9 cellular contexts compared by ENCODE assay signal in the genomic region with DNA sequence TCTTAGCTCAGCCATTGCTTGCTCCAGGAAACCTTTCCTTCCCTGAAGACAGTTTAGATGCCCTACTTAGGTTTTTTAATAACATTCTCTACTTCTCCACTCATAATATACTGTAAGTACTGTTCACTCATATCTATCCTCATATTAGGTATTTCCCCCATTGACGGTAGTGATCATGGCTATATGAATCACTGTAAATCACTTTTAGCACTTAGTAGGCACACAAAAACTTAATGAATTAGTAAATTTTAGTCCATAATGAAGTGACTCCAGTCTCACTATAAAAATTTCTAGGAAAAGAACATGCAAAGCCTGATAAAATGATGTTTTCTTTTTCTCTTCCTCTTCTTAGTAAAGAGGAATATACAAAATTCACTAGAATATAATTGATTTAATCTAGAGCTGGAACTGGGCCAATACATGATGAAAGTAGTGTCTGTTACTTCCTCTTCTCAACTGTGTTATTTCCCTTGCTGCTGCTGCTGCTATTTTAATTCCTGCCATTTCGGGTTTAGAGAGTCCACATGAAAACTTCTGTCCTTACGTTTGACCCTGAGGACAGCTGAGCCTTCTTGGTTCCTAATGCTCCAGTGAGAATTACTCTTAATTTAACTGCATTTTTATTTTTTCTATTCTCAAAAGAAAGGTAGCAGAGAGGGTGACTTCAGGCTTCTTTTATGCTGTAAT.
A peak's percentile ranks its signal among the peaks of the same experiment; 100 is the strongest.
DNase-seq lines count a peak whose midpoint lies in the region; ATAC-seq and TF ChIP-seq lines count a peak whose summit lies in the region.
"Had no signal": no experiment of that assay in that cellular context is flagged by ENCODE, and none has a peak within 500 bp of the region (broad histone marks: within the 10 kb centered on the region; RNA-seq: fewer than 3 reads in every experiment).

No MANE protein-coding gene starts in this region.

- WGBS in smooth muscle cell (ENCODE audit: low lambda C conversion rate), result 84% methylated on average over 3 of the region's 3 CpGs

- peaks cover 24% of the 10 kb centered on the region for H3K4me1 Mint-ChIP-seq in dendritic cell treated with granulocyte-macrophage colony-stimulating factor and Interleukin-4, amounts not matched to agents 40 ng/mL and 50 ng/mL, for 4 days (ENCODE audit: low read depth)
- H3K4me1 Mint-ChIP-seq: neural crest cell had no signal

- H3K4me3 Mint-ChIP-seq in dendritic cell treated with granulocyte-macrophage colony-stimulating factor and Interleukin-4, amounts not matched to agents 40 ng/mL and 50 ng/mL, for 4 days, result peak overlapping the region; percentile 39
- H3K4me3 Mint-ChIP-seq: neural crest cell had no signal

- H3K9ac ChIP-seq in BLaER1 treated with 17β-estradiol and CSF1 and Interleukin-3, amounts not matched to agents 10 nM and 100 nM, result peak overlapping the region in 9 of 11 experiments; percentile 42 to 61 (median 49); a peak in 14 of 22 replicates
- peak overlapping the region; percentile 37 for H3K9ac ChIP-seq in Loucy (ENCODE audit: low read depth, low read length, poor library complexity, severe bottlenecking)
- H3K9ac ChIP-seq in smooth muscle cell (ENCODE audit: low read depth), result no peak overlapping the region

- H3K27me3 Mint-ChIP-seq in dendritic cell treated with granulocyte-macrophage colony-stimulating factor and Interleukin-4, amounts not matched to agents 40 ng/mL and 50 ng/mL, for 4 days, result no peaks in the 10 kb centered on the region

- H3K27ac Mint-ChIP-seq in dendritic cell treated with granulocyte-macrophage colony-stimulating factor and Interleukin-4, amounts not matched to agents 40 ng/mL and 50 ng/mL, for 4 days, result peak overlapping the region; percentile 89

- H3K36me3 Mint-ChIP-seq in dendritic cell treated with granulocyte-macrophage colony-stimulating factor and Interleukin-4, amounts not matched to agents 40 ng/mL and 50 ng/mL, for 4 days (ENCODE audit: low read depth), result peaks cover 46% of the 10 kb centered on the region

- H3K27me3 ChIP-seq in BLaER1 treated with 17β-estradiol and CSF1 and Interleukin-3, amounts not matched to agents 10 nM and 100 nM, result no peaks in the 10 kb centered on the region
- H3K27me3 ChIP-seq in Loucy (ENCODE audit: insufficient read depth, low read length, poor library complexity, severe bottlenecking), result no peaks in the 10 kb centered on the region
- H3K27me3 ChIP-seq in brain microvascular endothelial cell (replicated peaks), result no peaks in the 10 kb centered on the region
- H3K27me3 ChIP-seq in smooth muscle cell (ENCODE audit: low read depth), result no peaks in the 10 kb centered on the region

- TF ChIP-seq CTCF in Loucy (conservative IDR thresholded peaks at IDR 0.05; ENCODE audit: low read length), result no peak
- no peak for TF ChIP-seq CTCF in brain microvascular endothelial cell (IDR thresholded peaks at IDR 0.05; ENCODE audit: low read depth, low read length, missing control alignments)
- TF ChIP-seq CTCF in smooth muscle cell (IDR thresholded peaks at IDR 0.05; ENCODE audit: borderline replicate concordance, insufficient read depth, poor library complexity, severe bottlenecking), result no peak

- no peaks in the 10 kb centered on the region; a peak in 2 of 22 replicates for H3K9me3 ChIP-seq in BLaER1 treated with 17β-estradiol and CSF1 and Interleukin-3, amounts not matched to agents 10 nM and 100 nM (replicated peaks in 1 of 11)
- H3K9me3 ChIP-seq in Loucy (ENCODE audit: insufficient read depth, low read depth, low read length) (no peaks in the 10 kb centered on the region), smooth muscle cell (replicated peaks; ENCODE audit: low read depth) (no peaks in the 10 kb centered on the region)

- peaks cover 21 to 27% (median 25%) of the 10 kb centered on the region in 10 experiments for H3K4me1 ChIP-seq in BLaER1 treated with 17β-estradiol and CSF1 and Interleukin-3, amounts not matched to agents 10 nM and 100 nM
- H3K4me1 ChIP-seq in Loucy (ENCODE audit: insufficient read depth, low read length, poor library complexity, severe bottlenecking) (peaks cover 19% of the 10 kb centered on the region), smooth muscle cell (ENCODE audit: low read depth) (no peaks in the 10 kb centered on the region)

- H3K27ac ChIP-seq in BLaER1 treated with 17β-estradiol and CSF1 and Interleukin-3, amounts not matched to agents 10 nM and 100 nM, result peak overlapping the region in 10 of 11 experiments; percentile 42 to 75 (median 68); a peak in 20 of 22 replicates
- no peak overlapping the region for H3K27ac ChIP-seq in brain microvascular endothelial cell
- H3K27ac ChIP-seq in smooth muscle cell (ENCODE audit: low read depth), result no peak overlapping the region

- intact Hi-C loops in dendritic cell treated with granulocyte-macrophage colony-stimulating factor and Interleukin-4, amounts not matched to agents 40 ng/mL and 50 ng/mL, for 4 days (cut with micrococcal nuclease), result loop anchor here (10.0 kb wide), 1 partner anchor 245 kb away; no protein-coding TSS in a partner anchor

- peaks cover 45 to 80% (median 67%) of the 10 kb centered on the region in 11 experiments for H3K36me3 ChIP-seq in BLaER1 treated with 17β-estradiol and CSF1 and Interleukin-3, amounts not matched to agents 10 nM and 100 nM
- peaks cover 43% of the 10 kb centered on the region; the same call in 1 of the 2 replicates for H3K36me3 ChIP-seq in Loucy (ENCODE audit: insufficient read depth, low read length)
- H3K36me3 ChIP-seq in brain microvascular endothelial cell (replicated peaks), result peaks cover 3% of the 10 kb centered on the region
- H3K36me3 ChIP-seq in smooth muscle cell (ENCODE audit: low read depth), result no peaks in the 10 kb centered on the region

- in situ Hi-C loops in brain microvascular endothelial cell (cut with HindIII; ENCODE audit: low pct_ligation_motif_present, low sequenced_read_pairs), result no loop called here

- no peaks in the 10 kb centered on the region for H3K9me2 ChIP-seq in Loucy (replicated peaks; ENCODE audit: low read depth, low read length)

- no peaks in the 10 kb centered on the region for H3K79me2 ChIP-seq in Loucy (ENCODE audit: insufficient read depth, low read length)
- H3K79me2 ChIP-seq in smooth muscle cell (ENCODE audit: low read depth), result no peaks in the 10 kb centered on the region

- H2AFZ ChIP-seq in Loucy (ENCODE audit: low read length) (no peak overlapping the region), smooth muscle cell (ENCODE audit: low read depth) (no peak overlapping the region)

- no peaks in the 10 kb centered on the region for H3F3A ChIP-seq in Loucy (ENCODE audit: low read depth)
- H3F3A ChIP-seq in smooth muscle cell (ENCODE audit: low read depth), result no peaks in the 10 kb centered on the region

- DNase-seq in brain microvascular endothelial cell (no peak), smooth muscle cell (lab: John Stamatoyannopoulos, UW; ENCODE audit: unreplicated experiment) (no peak), GM19238 (ENCODE audit: insufficient read length, low spot score) (no peak), iPS-NIHi11 (ENCODE audit: low spot score) (no peak)

- peak overlapping the region; percentile 53 to 80 (median 70) for H3K4me2 ChIP-seq in BLaER1 treated with 17β-estradiol and CSF1 and Interleukin-3, amounts not matched to agents 10 nM and 100 nM
- H3K4me2 ChIP-seq in Loucy (ENCODE audit: low read depth, low read length, poor library complexity, severe bottlenecking), result peak overlapping the region; percentile 53
- H3K4me2 ChIP-seq in smooth muscle cell, result no peak overlapping the region

- H4K20me1 ChIP-seq in BLaER1 treated with 17β-estradiol and CSF1 and Interleukin-3, amounts not matched to agents 10 nM and 100 nM, result no peaks in the 10 kb centered on the region; a peak in 1 of 22 replicates
- no peaks in the 10 kb centered on the region for H4K20me1 ChIP-seq in Loucy (ENCODE audit: insufficient read depth, low read length, poor library complexity, severe bottlenecking)
- H4K20me1 ChIP-seq in smooth muscle cell (ENCODE audit: low read depth), result no peaks in the 10 kb centered on the region

- H3K4me3 ChIP-seq in BLaER1 treated with 17β-estradiol and CSF1 and Interleukin-3, amounts not matched to agents 10 nM and 100 nM, result no peak overlapping the region
- H3K4me3 ChIP-seq in Loucy (ENCODE audit: low read length, poor library complexity, severe bottlenecking) (peak overlapping the region; percentile 32), brain microvascular endothelial cell (ENCODE audit: low read depth, low read length) (no peak overlapping the region), smooth muscle cell (no peak overlapping the region)

- H3K9me3 Mint-ChIP-seq in dendritic cell treated with granulocyte-macrophage colony-stimulating factor and Interleukin-4, amounts not matched to agents 40 ng/mL and 50 ng/mL, for 4 days, result no peaks in the 10 kb centered on the region
- H3K9me3 Mint-ChIP-seq: neural crest cell had no signal

- peak; percentile 54 for ATAC-seq in GM19023 (IDR thresholded peaks at IDR 0.05; ENCODE audit: unreplicated experiment)

Comparison
In these comparisons a context has a peak if more than half of its experiments do, and no peak if none do; other contexts are left out.
1. H3K27ac ChIP-seq: peak in BLaER1 treated with 17β-estradiol and CSF1 and Interleukin-3, amounts not matched to agents 10 nM and 100 nM (10 of 11); none in brain microvascular endothelial cell (single experiment) and smooth muscle cell (single experiment).